In the genomic region with DNA sequence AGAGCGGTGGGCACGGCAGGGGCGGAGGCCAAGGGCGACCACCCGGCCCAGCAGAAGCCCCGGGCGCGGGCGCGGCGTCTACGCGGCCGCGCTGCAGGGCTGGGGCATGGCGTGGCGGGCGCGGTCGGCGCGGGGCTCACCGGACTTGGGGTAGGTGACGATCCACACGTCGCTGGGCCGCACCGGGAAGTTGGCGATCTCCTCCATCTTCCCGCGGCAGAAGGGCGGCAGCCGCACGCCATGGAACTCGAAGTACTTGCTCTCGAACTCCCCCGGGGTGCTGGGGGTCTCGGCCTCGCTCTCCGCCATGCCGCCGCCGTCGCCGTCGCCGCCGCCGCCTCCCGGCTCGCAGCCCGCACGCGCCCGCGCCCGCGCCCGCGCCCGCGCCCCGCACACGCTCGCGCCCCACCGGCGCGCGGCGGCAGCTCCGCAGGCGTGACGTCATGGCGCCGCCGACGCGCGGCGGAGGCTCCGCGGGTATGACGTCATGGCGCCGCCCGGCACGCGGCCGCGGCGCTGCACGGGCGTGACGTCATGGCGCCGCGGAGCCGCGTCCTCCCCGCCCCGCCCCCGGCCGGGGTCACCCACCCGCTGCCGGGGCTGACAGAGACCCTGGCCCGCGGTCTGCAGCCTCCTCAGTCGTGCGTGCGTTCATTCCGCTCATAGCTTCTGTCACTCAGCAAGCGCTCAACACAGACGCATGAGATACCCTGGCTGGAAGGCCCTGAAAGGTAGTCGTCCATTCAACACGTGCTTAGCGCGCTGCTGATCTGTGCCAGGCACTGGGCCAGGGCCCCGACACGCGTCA, we compare ENCODE assay signal across 8 cellular contexts. TPM values are rescaled to one million over a fixed set of nuclear protein-coding genes. Genes with fewer than 3 reads are reported as not detected.
A peak's percentile ranks its signal among the peaks of the same experiment; 100 is the strongest.
DNase-seq lines count a peak whose midpoint lies in the region; ATAC-seq and TF ChIP-seq lines count a peak whose summit lies in the region.

A gene with protein sequence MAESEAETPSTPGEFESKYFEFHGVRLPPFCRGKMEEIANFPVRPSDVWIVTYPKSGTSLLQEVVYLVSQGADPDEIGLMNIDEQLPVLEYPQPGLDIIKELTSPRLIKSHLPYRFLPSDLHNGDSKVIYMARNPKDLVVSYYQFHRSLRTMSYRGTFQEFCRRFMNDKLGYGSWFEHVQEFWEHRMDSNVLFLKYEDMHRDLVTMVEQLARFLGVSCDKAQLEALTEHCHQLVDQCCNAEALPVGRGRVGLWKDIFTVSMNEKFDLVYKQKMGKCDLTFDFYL (minus strand): TSS at position 440 of the 808 bp plus-strand sequence. CDS start 131 bp downstream, at position 309.

- peaks cover 0 to 16% (median 7%) of the 10 kb centered on the region in 7 donors for H3K9me3 Mint-ChIP-seq in CD14-positive monocyte

- intact Hi-C loops in CD14-positive monocyte (cut with micrococcal nuclease) = no loop called here

- no peaks in the 10 kb centered on the region for H3K4me1 Mint-ChIP-seq in CD14-positive monocyte

- POLR2A ChIA-PET in AG04449 (lab: Yijun Ruan, JAX) = no interaction called here

- peaks cover 39 to 54% (median 49%) of the 10 kb centered on the region in 3 donors for H3K27me3 Mint-ChIP-seq in CD14-positive monocyte (ENCODE audit: low read depth in 3 of 3)

- peak within 1 kb of the TSS; percentile 36 for H3K4me3 ChIP-seq in AG04449 (ENCODE audit: low read depth, low read length)
- 0 out of 2 replicates have a peak within 1 kb of the TSS, but pooled peaks have one; percentile 3 for H3K4me3 ChIP-seq in HFF-Myc (replicated peaks; ENCODE audit: low read depth, low read length)

- CTCF ChIA-PET in AG04449 (lab: Yijun Ruan, JAX) = interaction anchor here (0.9 to 1.0 kb wide), 2 partner anchors 21 to 23 kb away, joined by 3 to 4 read pairs; no protein-coding TSS in a partner anchor

- DNase-seq in AG04449 (ENCODE audit: low read depth, low spot score) = no peak
- no peak for DNase-seq in HFF-Myc (ENCODE audit: extremely low read depth, low read depth)
- peak; percentile 66 for DNase-seq in astrocyte of the hippocampus (ENCODE audit: low read depth, low spot score)
- DNase-seq in left kidney (ENCODE audit: low read depth, low spot score) = peak; percentile 79
- no peak for DNase-seq in activated CD4-positive, CD25-positive, alpha-beta regulatory T cell treated with anti-CD3 and anti-CD28 coated beads, Interleukin-2, amount 50 U/mL, for 72 hours
- DNase-seq in CD14-positive monocyte (ENCODE audit: low spot score) = no peak

- ATAC-seq in GM18517 (IDR thresholded peaks at IDR 0.05; ENCODE audit: unreplicated experiment) = no peak
- no peak for ATAC-seq in HG03432 (IDR thresholded peaks at IDR 0.05; ENCODE audit: unreplicated experiment)

- peak within 1 kb of the TSS in 1 of 2 donors; percentile 82 for H3K4me3 Mint-ChIP-seq in CD14-positive monocyte

- peak within 1 kb of the TSS in 1 of 7 donors; percentile 17 for H3K27ac Mint-ChIP-seq in CD14-positive monocyte

- peaks cover 0 to 4% of the 10 kb centered on the region in 2 donors for H3K36me3 Mint-ChIP-seq in CD14-positive monocyte

- no peak for TF ChIP-seq CTCF in AG04449 (IDR thresholded peaks at IDR 0.05; ENCODE audit: insufficient read depth, low read length, missing control alignments)
- no peak for TF ChIP-seq CTCF in HFF-Myc (IDR thresholded peaks at IDR 0.05; ENCODE audit: low read depth, low read length, missing control alignments)
- no peak for TF ChIP-seq CTCF in CD14-positive monocyte (IDR thresholded peaks at IDR 0.05)

RNA-seq across cellular contexts. Expression of the gene that starts here (rescaled TPM):
- not detected for polyA plus RNA-seq in CD14-positive monocyte

Comparison
In these comparisons a context has a peak if more than half of its experiments do, and no peak if none do; other contexts are left out.
1. DNase-seq: peak in astrocyte of the hippocampus (single experiment) and left kidney (single experiment); none in AG04449 (single experiment), HFF-Myc (single experiment), activated CD4-positive, CD25-positive, alpha-beta regulatory T cell treated with anti-CD3 and anti-CD28 coated beads, Interleukin-2, amount 50 U/mL, for 72 hours (single experiment) and CD14-positive monocyte (single experiment).